8 cellular contexts compared by ENCODE assay signal in the genomic region with DNA sequence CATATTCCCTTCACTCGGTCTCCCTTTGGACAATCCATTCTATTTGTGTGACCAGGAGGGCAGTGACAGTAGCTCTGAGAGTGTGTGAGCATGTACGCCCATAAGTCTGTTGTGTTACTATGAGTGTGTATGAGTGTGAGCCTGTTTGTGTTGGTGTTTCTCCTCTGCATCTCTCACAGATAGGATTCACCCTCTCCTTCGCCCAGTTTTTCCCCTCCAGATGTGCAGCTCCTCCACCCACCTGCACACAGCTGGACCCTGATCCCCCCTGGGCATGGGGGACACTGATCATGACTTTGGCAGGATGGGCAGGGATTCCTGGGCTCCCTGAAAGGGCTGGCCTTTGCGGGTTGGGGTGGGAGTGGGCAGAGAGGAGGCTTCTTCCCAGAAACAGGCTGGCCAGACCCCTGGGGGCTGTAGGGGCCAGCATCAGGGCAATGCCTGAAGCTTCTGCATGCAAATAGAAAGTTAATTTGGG. TPM values are rescaled to one million over a fixed set of nuclear protein-coding genes. Genes with fewer than 3 reads are reported as not detected.
DNase-seq lines count a peak whose midpoint lies in the region; ATAC-seq and FAIRE-seq lines count a peak whose summit lies in the region.
"Had no signal": no experiment of that assay in that cellular context is flagged by ENCODE, and none has a peak within 500 bp of the region (broad histone marks: within the 10 kb centered on the region; RNA-seq: fewer than 3 reads in every experiment).

No MANE protein-coding gene starts in this region.

- POLR2A ChIA-PET in activated naive CD8-positive, alpha-beta T cell treated with anti-CD3 and anti-CD28 coated beads, Interleukin-2, amount 10 ng/mL, durations not matched to agents 7 days and 5 days (lab: Charles Lee), result interaction anchor here (1.2 kb wide), 1 partner anchor 9 kb away, joined by 3 read pairs; no protein-coding TSS in a partner anchor

- no peak for ATAC-seq in activated naive CD8-positive, alpha-beta T cell treated with anti-CD3 and anti-CD28 coated beads, Interleukin-2, amount 10 ng/mL, durations not matched to agents 7 days and 5 days (ENCODE audit: low read depth)
- ATAC-seq in stimulated activated effector memory CD8-positive, alpha-beta T cell treated with anti-CD3 and anti-CD28 coated beads, Interleukin-12 subunit alpha, Interleukin-12 subunit beta, amount 100 ng/mL, for 72 hours, result no peak
- ATAC-seq in HG03039 (IDR thresholded peaks at IDR 0.05; ENCODE audit: unreplicated experiment), result no peak

- DNase-seq in HTR-8/SVneo (ENCODE audit: insufficient read length, low spot score), result no peak
- DNase-seq in activated naive CD8-positive, alpha-beta T cell treated with anti-CD3 and anti-CD28 coated beads, Interleukin-2, amount 10 ng/mL, durations not matched to agents 7 days and 5 days, result peak; percentile 29
- no peak for DNase-seq in stimulated activated effector memory CD8-positive, alpha-beta T cell treated with anti-CD3 and anti-CD28 coated beads, Interleukin-12 subunit alpha, Interleukin-12 subunit beta, amount 100 ng/mL, for 72 hours (ENCODE audit: low spot score in 2 of 2)
- DNase-seq in activated CD8-positive, alpha-beta memory T cell treated with anti-CD3 and anti-CD28 coated beads, Interleukin-2, amount 50 U/mL, for 48 hours, result no peak
- no peak for DNase-seq in D341Med (ENCODE audit: low spot score)
- DNase-seq: activated effector memory CD4-positive, alpha-beta T cell treated with Interleukin-2 at 50 U/mL for 16 hours had no signal

- H3K36me3 ChIP-seq in iPS-15b (ENCODE audit: control insufficient read depth, insufficient read depth, low read length), result no peaks in the 10 kb centered on the region

- H3K27ac Mint-ChIP-seq in activated naive CD8-positive, alpha-beta T cell treated with anti-CD3 and anti-CD28 coated beads, Interleukin-2, amount 10 ng/mL, durations not matched to agents 7 days and 5 days, result no peak overlapping the region
- no peak overlapping the region for H3K27ac Mint-ChIP-seq in stimulated activated effector memory CD8-positive, alpha-beta T cell treated with anti-CD3 and anti-CD28 coated beads, Interleukin-12 subunit alpha, Interleukin-12 subunit beta, amount 100 ng/mL, for 72 hours

- H3K27me3 Mint-ChIP-seq in activated naive CD8-positive, alpha-beta T cell treated with anti-CD3 and anti-CD28 coated beads, Interleukin-2, amount 10 ng/mL, durations not matched to agents 7 days and 5 days, result peaks cover 18% of the 10 kb centered on the region

- H3K9me3 Mint-ChIP-seq in activated naive CD8-positive, alpha-beta T cell treated with anti-CD3 and anti-CD28 coated beads, Interleukin-2, amount 10 ng/mL, durations not matched to agents 7 days and 5 days, result no peaks in the 10 kb centered on the region
- no peaks in the 10 kb centered on the region for H3K9me3 Mint-ChIP-seq in stimulated activated effector memory CD8-positive, alpha-beta T cell treated with anti-CD3 and anti-CD28 coated beads, Interleukin-12 subunit alpha, Interleukin-12 subunit beta, amount 100 ng/mL, for 72 hours

- peak overlapping the region; percentile 8 for H3K9ac ChIP-seq in iPS-15b (ENCODE audit: low read depth, low read length)

- H3K4me1 Mint-ChIP-seq in activated naive CD8-positive, alpha-beta T cell treated with anti-CD3 and anti-CD28 coated beads, Interleukin-2, amount 10 ng/mL, durations not matched to agents 7 days and 5 days, result peaks cover 6% of the 10 kb centered on the region
- peaks cover 19% of the 10 kb centered on the region for H3K4me1 Mint-ChIP-seq in stimulated activated effector memory CD8-positive, alpha-beta T cell treated with anti-CD3 and anti-CD28 coated beads, Interleukin-12 subunit alpha, Interleukin-12 subunit beta, amount 100 ng/mL, for 72 hours

- H3K9me3 ChIP-seq in iPS-15b (ENCODE audit: control insufficient read depth, insufficient read depth, low read length), result no peaks in the 10 kb centered on the region

- peak overlapping the region; percentile 60 for H3K4me3 ChIP-seq in iPS-15b (ENCODE audit: low read depth, low read length)

- peak; percentile 69 for FAIRE-seq in HTR-8/SVneo (lab: Jason Lieb, UNC)

- no peaks in the 10 kb centered on the region for H3K36me3 Mint-ChIP-seq in activated naive CD8-positive, alpha-beta T cell treated with anti-CD3 and anti-CD28 coated beads, Interleukin-2, amount 10 ng/mL, durations not matched to agents 7 days and 5 days
- H3K36me3 Mint-ChIP-seq in stimulated activated effector memory CD8-positive, alpha-beta T cell treated with anti-CD3 and anti-CD28 coated beads, Interleukin-12 subunit alpha, Interleukin-12 subunit beta, amount 100 ng/mL, for 72 hours, result no peaks in the 10 kb centered on the region

- H3K4me1 ChIP-seq in iPS-15b (ENCODE audit: control insufficient read depth, insufficient read depth, low read length), result peaks cover 18% of the 10 kb centered on the region

- H3K27me3 ChIP-seq in iPS-15b (ENCODE audit: control insufficient read depth, insufficient read depth, low read length), result no peaks in the 10 kb centered on the region

- H3K4me3 Mint-ChIP-seq in activated naive CD8-positive, alpha-beta T cell treated with anti-CD3 and anti-CD28 coated beads, Interleukin-2, amount 10 ng/mL, durations not matched to agents 7 days and 5 days, result peak overlapping the region; percentile 37
- peak overlapping the region; percentile 59 for H3K4me3 Mint-ChIP-seq in stimulated activated effector memory CD8-positive, alpha-beta T cell treated with anti-CD3 and anti-CD28 coated beads, Interleukin-12 subunit alpha, Interleukin-12 subunit beta, amount 100 ng/mL, for 72 hours

RNA-seq across cellular contexts. Expression of a gene that starts 14.5 kb away (rescaled TPM):
- 1 to 10 TPM; 2.7 to 3.3 TPM for total RNA-seq in activated naive CD8-positive, alpha-beta T cell treated with anti-CD3 and anti-CD28 coated beads, Interleukin-2, amount 10 ng/mL, durations not matched to agents 7 days and 5 days

RNA-seq across cellular contexts. Expression of a gene that starts 49.7 kb away (rescaled TPM):
- 100 to 1,000 TPM; 107 to 108 TPM for total RNA-seq in activated naive CD8-positive, alpha-beta T cell treated with anti-CD3 and anti-CD28 coated beads, Interleukin-2, amount 10 ng/mL, durations not matched to agents 7 days and 5 days

RNA-seq across cellular contexts. Expression of a gene that starts 56.2 kb away (rescaled TPM):
- 10 to 100 TPM; 12.1 to 14.3 TPM for total RNA-seq in activated naive CD8-positive, alpha-beta T cell treated with anti-CD3 and anti-CD28 coated beads, Interleukin-2, amount 10 ng/mL, durations not matched to agents 7 days and 5 days

RNA-seq across cellular contexts. Expression of a gene that starts 57.5 kb away (rescaled TPM):
- not detected for total RNA-seq in activated naive CD8-positive, alpha-beta T cell treated with anti-CD3 and anti-CD28 coated beads, Interleukin-2, amount 10 ng/mL, durations not matched to agents 7 days and 5 days
